ENCODE assay signal across 1 cellular context in the genomic region with DNA sequence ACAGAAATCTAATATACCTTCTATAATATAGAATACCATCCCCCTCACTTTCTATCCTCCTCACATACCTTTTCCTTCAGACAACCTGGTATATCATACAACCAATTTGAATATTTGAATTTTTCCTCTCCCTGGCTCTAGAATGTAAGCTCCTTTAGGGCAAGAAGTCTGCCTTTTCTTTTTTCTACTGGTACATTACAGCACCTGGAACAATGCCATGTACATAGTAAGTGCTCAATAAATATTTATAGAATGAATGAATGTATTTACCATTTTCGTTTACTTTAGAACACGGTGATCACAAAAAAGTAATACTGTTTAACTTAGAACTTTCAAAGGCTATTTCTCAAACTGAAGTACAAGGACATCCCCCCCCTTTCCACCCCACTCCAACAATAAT.
TF ChIP-seq lines count a peak whose summit lies in the region.

No MANE protein-coding gene starts in this region.

TF ChIP-seq in HepG2, 621 proteins besides CTCF, POLR2A, EP300 and RAD21 (continued from another document):
- TF ChIP-seq, protein P1, sequence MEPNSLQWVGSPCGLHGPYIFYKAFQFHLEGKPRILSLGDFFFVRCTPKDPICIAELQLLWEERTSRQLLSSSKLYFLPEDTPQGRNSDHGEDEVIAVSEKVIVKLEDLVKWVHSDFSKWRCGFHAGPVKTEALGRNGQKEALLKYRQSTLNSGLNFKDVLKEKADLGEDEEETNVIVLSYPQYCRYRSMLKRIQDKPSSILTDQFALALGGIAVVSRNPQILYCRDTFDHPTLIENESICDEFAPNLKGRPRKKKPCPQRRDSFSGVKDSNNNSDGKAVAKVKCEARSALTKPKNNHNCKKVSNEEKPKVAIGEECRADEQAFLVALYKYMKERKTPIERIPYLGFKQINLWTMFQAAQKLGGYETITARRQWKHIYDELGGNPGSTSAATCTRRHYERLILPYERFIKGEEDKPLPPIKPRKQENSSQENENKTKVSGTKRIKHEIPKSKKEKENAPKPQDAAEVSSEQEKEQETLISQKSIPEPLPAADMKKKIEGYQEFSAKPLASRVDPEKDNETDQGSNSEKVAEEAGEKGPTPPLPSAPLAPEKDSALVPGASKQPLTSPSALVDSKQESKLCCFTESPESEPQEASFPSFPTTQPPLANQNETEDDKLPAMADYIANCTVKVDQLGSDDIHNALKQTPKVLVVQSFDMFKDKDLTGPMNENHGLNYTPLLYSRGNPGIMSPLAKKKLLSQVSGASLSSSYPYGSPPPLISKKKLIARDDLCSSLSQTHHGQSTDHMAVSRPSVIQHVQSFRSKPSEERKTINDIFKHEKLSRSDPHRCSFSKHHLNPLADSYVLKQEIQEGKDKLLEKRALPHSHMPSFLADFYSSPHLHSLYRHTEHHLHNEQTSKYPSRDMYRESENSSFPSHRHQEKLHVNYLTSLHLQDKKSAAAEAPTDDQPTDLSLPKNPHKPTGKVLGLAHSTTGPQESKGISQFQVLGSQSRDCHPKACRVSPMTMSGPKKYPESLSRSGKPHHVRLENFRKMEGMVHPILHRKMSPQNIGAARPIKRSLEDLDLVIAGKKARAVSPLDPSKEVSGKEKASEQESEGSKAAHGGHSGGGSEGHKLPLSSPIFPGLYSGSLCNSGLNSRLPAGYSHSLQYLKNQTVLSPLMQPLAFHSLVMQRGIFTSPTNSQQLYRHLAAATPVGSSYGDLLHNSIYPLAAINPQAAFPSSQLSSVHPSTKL (CRISPR knock-in tag; IDR thresholded peaks at IDR 0.05), result peak; percentile 30; the same call in 1 of the 2 replicates
- TF ChIP-seq, protein P2, sequence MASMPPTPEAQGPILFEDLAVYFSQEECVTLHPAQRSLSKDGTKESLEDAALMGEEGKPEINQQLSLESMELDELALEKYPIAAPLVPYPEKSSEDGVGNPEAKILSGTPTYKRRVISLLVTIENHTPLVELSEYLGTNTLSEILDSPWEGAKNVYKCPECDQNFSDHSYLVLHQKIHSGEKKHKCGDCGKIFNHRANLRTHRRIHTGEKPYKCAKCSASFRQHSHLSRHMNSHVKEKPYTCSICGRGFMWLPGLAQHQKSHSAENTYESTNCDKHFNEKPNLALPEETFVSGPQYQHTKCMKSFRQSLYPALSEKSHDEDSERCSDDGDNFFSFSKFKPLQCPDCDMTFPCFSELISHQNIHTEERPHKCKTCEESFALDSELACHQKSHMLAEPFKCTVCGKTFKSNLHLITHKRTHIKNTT (CRISPR knock-in tag; IDR thresholded peaks at IDR 0.05), result no peak
- TF ChIP-seq, protein P3, sequence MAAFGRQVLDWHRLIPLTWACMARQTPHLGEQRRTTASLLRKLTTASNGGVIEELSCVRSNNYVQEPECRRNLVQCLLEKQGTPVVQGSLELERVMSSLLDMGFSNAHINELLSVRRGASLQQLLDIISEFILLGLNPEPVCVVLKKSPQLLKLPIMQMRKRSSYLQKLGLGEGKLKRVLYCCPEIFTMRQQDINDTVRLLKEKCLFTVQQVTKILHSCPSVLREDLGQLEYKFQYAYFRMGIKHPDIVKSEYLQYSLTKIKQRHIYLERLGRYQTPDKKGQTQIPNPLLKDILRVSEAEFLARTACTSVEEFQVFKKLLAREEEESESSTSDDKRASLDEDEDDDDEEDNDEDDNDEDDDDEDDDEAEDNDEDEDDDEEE (CRISPR knock-in tag; IDR thresholded peaks at IDR 0.05), result no peak
- TF ChIP-seq, protein P4, sequence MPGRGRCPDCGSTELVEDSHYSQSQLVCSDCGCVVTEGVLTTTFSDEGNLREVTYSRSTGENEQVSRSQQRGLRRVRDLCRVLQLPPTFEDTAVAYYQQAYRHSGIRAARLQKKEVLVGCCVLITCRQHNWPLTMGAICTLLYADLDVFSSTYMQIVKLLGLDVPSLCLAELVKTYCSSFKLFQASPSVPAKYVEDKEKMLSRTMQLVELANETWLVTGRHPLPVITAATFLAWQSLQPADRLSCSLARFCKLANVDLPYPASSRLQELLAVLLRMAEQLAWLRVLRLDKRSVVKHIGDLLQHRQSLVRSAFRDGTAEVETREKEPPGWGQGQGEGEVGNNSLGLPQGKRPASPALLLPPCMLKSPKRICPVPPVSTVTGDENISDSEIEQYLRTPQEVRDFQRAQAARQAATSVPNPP (CRISPR knock-in tag; IDR thresholded peaks at IDR 0.05), result no peak
- no peak for TF ChIP-seq GLI4 (CRISPR knock-in tag; IDR thresholded peaks at IDR 0.05; ENCODE audit: borderline replicate concordance)
- TF ChIP-seq, protein P5, sequence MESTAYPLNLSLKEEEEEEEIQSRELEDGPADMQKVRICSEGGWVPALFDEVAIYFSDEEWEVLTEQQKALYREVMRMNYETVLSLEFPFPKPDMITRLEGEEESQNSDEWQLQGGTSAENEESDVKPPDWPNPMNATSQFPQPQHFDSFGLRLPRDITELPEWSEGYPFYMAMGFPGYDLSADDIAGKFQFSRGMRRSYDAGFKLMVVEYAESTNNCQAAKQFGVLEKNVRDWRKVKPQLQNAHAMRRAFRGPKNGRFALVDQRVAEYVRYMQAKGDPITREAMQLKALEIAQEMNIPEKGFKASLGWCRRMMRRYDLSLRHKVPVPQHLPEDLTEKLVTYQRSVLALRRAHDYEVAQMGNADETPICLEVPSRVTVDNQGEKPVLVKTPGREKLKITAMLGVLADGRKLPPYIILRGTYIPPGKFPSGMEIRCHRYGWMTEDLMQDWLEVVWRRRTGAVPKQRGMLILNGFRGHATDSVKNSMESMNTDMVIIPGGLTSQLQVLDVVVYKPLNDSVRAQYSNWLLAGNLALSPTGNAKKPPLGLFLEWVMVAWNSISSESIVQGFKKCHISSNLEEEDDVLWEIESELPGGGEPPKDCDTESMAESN (CRISPR knock-in tag; conservative IDR thresholded peaks at IDR 0.05), result peak; percentile 82
- 0 out of 2 replicates have a peak, but pooled peaks have one; percentile 38 for TF ChIP-seq ISL2 (CRISPR knock-in tag; IDR thresholded peaks at IDR 0.05)
- 0 out of 2 replicates have a peak, but pooled peaks have one; percentile 29 for TF ChIP-seq TCF7 (IDR thresholded peaks at IDR 0.05; ENCODE audit: low read depth)
- TF ChIP-seq, protein P6, sequence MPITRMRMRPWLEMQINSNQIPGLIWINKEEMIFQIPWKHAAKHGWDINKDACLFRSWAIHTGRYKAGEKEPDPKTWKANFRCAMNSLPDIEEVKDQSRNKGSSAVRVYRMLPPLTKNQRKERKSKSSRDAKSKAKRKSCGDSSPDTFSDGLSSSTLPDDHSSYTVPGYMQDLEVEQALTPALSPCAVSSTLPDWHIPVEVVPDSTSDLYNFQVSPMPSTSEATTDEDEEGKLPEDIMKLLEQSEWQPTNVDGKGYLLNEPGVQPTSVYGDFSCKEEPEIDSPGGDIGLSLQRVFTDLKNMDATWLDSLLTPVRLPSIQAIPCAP (CRISPR knock-in tag; IDR thresholded peaks at IDR 0.05; ENCODE audit: low read depth), result no peak
- no peak for TF ChIP-seq HNRNPH1 (optimal IDR thresholded peaks at IDR 0.05; ENCODE audit: low read depth, low read length)
